28 cellular contexts compared by ENCODE assay signal in the genomic region with DNA sequence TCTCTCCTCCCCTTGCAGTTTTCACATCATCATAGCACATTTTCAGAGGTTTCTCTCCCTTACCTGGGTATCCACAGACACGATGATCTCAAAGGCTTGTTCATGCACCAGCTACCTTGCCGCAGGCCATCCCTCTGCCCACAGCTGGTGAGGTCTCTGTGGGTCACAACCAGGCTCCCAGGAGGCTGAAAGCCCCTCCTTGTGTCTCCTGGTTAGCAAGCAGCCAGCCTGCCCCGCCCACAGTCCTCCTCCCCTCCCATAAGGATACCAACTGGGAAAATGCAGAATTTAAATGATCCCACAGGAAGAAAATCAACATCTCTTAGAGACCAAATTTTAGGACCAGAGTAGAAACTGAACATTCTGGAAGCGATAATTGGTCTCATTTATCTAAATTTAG.
"Had no signal": no experiment of that assay in that cellular context is flagged by ENCODE, and none has a peak within 500 bp of the region (broad histone marks: within the 10 kb centered on the region; RNA-seq: fewer than 3 reads in every experiment).

No MANE protein-coding gene starts in this region.

- DNase-seq: naive thymus-derived CD4-positive, alpha-beta T cell; natural killer cell; nucleus accumbens; ovary; psoas muscle; right cardiac atrium; right lobe of liver; sigmoid colon; small intestine; stimulated activated CD4-positive, alpha-beta T cell treated with anti-CD3 and anti-CD28 coated beads, Interleukin-15, amount 100 ng/mL, for 24 hours; stimulated activated CD4-positive, alpha-beta T cell treated with anti-CD3 and anti-CD28 coated beads, Interleukin-2, amount 100 ng/mL, for 24 hours; stimulated activated CD4-positive, alpha-beta T cell treated with anti-CD3 and anti-CD28 coated beads, Interleukin-2, amount 100 ng/mL, for 48 hours; stimulated activated CD4-positive, alpha-beta T cell treated with anti-CD3 and anti-CD28 coated beads, Interleukin-4, amount 100 ng/mL, for 24 hours; stimulated activated naive B cell treated with anti-CD40 and anti-IgM and Interleukin-4, amounts not matched to agents 10 μg/mL and 1 μg/mL and 100 μg/mL, for 72 hours; stimulated activated naive CD4-positive, alpha-beta T cell treated with Interleukin-2 at 50 U/mL for 16 hours; stomach; thyroid gland; upper lobe of right lung; uterus had no signal

- H3K27me3 Mint-ChIP-seq: stimulated activated naive B cell treated with anti-CD40 and anti-IgM and Interleukin-4, amounts not matched to agents 10 μg/mL and 1 μg/mL and 100 μg/mL, for 72 hours; stimulated activated naive CD8-positive, alpha-beta T cell treated with anti-CD3 and anti-CD28 coated beads, Interleukin-15, Interleukin-2, amounts not matched to agents 100 ng/mL and 50 ng/mL, for 24 hours had no signal

- H3K4me3 ChIP-seq: ovary, psoas muscle, right lobe of liver, sigmoid colon, stomach, thoracic aorta, thyroid gland, tibial nerve, upper lobe of right lung, uterus had no signal

- H3K4me1 Mint-ChIP-seq: naive thymus-derived CD4-positive, alpha-beta T cell; natural killer cell; nephron; stimulated activated effector memory CD8-positive, alpha-beta T cell treated with anti-CD3 and anti-CD28 coated beads, Interleukin-12 subunit alpha, Interleukin-12 subunit beta, amount 100 ng/mL, for 72 hours; stimulated activated naive B cell treated with anti-CD40 and anti-IgM and Interleukin-4, amounts not matched to agents 10 μg/mL and 1 μg/mL and 100 μg/mL, for 72 hours had no signal

- H3K9me3 ChIP-seq: neutrophil, ovary, psoas muscle, right lobe of liver, sigmoid colon, stomach, thoracic aorta, thyroid gland, tibial nerve, upper lobe of right lung, uterus had no signal

- H3K4me1 ChIP-seq: parathyroid adenoma, psoas muscle, right lobe of liver, sigmoid colon, stomach, thyroid gland, tibial nerve, upper lobe of right lung, uterus had no signal

- H3K27ac ChIP-seq: neutrophil, ovary, parathyroid adenoma, psoas muscle, right lobe of liver, sigmoid colon, stomach, thoracic aorta, thyroid gland, tibial nerve, upper lobe of right lung, uterus had no signal

- H3K36me3 Mint-ChIP-seq: naive thymus-derived CD4-positive, alpha-beta T cell; natural killer cell; stimulated activated effector memory CD8-positive, alpha-beta T cell treated with anti-CD3 and anti-CD28 coated beads, Interleukin-12 subunit alpha, Interleukin-12 subunit beta, amount 100 ng/mL, for 72 hours; stimulated activated naive B cell treated with anti-CD40 and anti-IgM and Interleukin-4, amounts not matched to agents 10 μg/mL and 1 μg/mL and 100 μg/mL, for 72 hours; type B pancreatic cell had no signal

- H3K27ac Mint-ChIP-seq: naive thymus-derived CD4-positive, alpha-beta T cell; natural killer cell; nephron; progenitor cell of endocrine pancreas; stimulated activated effector memory CD8-positive, alpha-beta T cell treated with anti-CD3 and anti-CD28 coated beads, Interleukin-12 subunit alpha, Interleukin-12 subunit beta, amount 100 ng/mL, for 72 hours; stimulated activated naive B cell treated with anti-CD40 and anti-IgM and Interleukin-4, amounts not matched to agents 10 μg/mL and 1 μg/mL and 100 μg/mL, for 72 hours; stimulated activated naive CD8-positive, alpha-beta T cell treated with anti-CD3 and anti-CD28 coated beads, Interleukin-15, Interleukin-2, amounts not matched to agents 100 ng/mL and 50 ng/mL, for 24 hours; type B pancreatic cell had no signal

- H3K36me3 ChIP-seq: neutrophil, ovary, right lobe of liver, sigmoid colon, stomach, thoracic aorta, thyroid gland, tibial nerve, upper lobe of right lung, uterus had no signal

- H3K9me3 Mint-ChIP-seq: nephron; stimulated activated naive CD8-positive, alpha-beta T cell treated with anti-CD3 and anti-CD28 coated beads, Interleukin-15, Interleukin-2, amounts not matched to agents 100 ng/mL and 50 ng/mL, for 24 hours; type B pancreatic cell had no signal

- ATAC-seq: naive thymus-derived CD4-positive, alpha-beta T cell; natural killer cell; psoas muscle; right cardiac atrium; right lobe of liver; stimulated activated effector memory CD8-positive, alpha-beta T cell treated with anti-CD3 and anti-CD28 coated beads, Interleukin-12 subunit alpha, Interleukin-12 subunit beta, amount 100 ng/mL, for 72 hours; stimulated activated naive B cell treated with anti-CD40 and anti-IgM and Interleukin-4, amounts not matched to agents 10 μg/mL and 1 μg/mL and 100 μg/mL, for 72 hours; upper lobe of right lung had no signal

- H3K4me3 Mint-ChIP-seq: naive thymus-derived CD4-positive, alpha-beta T cell; natural killer cell; nephron; stimulated activated effector memory CD8-positive, alpha-beta T cell treated with anti-CD3 and anti-CD28 coated beads, Interleukin-12 subunit alpha, Interleukin-12 subunit beta, amount 100 ng/mL, for 72 hours; stimulated activated naive B cell treated with anti-CD40 and anti-IgM and Interleukin-4, amounts not matched to agents 10 μg/mL and 1 μg/mL and 100 μg/mL, for 72 hours; stimulated activated naive CD8-positive, alpha-beta T cell treated with anti-CD3 and anti-CD28 coated beads, Interleukin-15, Interleukin-2, amounts not matched to agents 100 ng/mL and 50 ng/mL, for 24 hours; type B pancreatic cell had no signal

- H3K27me3 ChIP-seq: neutrophil, ovary, right lobe of liver, sigmoid colon, stomach, thyroid gland, tibial nerve, upper lobe of right lung, uterus had no signal
